1 cellular context compared by ENCODE assay signal in genomic region chr2:172085460-172086159, GRCh38.
A peak's percentile ranks its signal among the peaks of the same experiment; 100 is the strongest.
TF ChIP-seq lines count a peak whose summit lies in the region.

Gene DLX1, plus strand, starts transcription at chr2:172085507. Its CDS starts 171 bp downstream, at chr2:172085678.

TF ChIP-seq in HepG2, 621 proteins besides CTCF, POLR2A, EP300 and RAD21 (continued from another document and continues in another):
- TF ChIP-seq MEIS2 (CRISPR knock-in tag; IDR thresholded peaks at IDR 0.05): peak; percentile 12; the same call in 1 of the 2 replicates
- no peak for TF ChIP-seq JUNB (CRISPR knock-in tag; IDR thresholded peaks at IDR 0.05; ENCODE audit: borderline replicate concordance)
- 0 out of 2 replicates have a peak, but pooled peaks have one; percentile 24 for TF ChIP-seq FOXO1 (CRISPR knock-in tag; IDR thresholded peaks at IDR 0.05)
- no peak for TF ChIP-seq CREM (IDR thresholded peaks at IDR 0.05)
- TF ChIP-seq CREM (CRISPR knock-in tag; IDR thresholded peaks at IDR 0.05): no peak
- no peak for TF ChIP-seq CHCHD3 (CRISPR knock-in tag; IDR thresholded peaks at IDR 0.05)
- no peak for TF ChIP-seq GFI1 (CRISPR knock-in tag; IDR thresholded peaks at IDR 0.05; ENCODE audit: borderline replicate concordance)
- no peak for TF ChIP-seq MAF1 (CRISPR knock-in tag; IDR thresholded peaks at IDR 0.05; ENCODE audit: borderline replicate concordance)
- no peak for TF ChIP-seq NFIB (CRISPR knock-in tag; IDR thresholded peaks at IDR 0.05; ENCODE audit: borderline replicate concordance)
- TF ChIP-seq TBX3 (IDR thresholded peaks at IDR 0.05; ENCODE audit: borderline replicate concordance): no peak
- no peak for TF ChIP-seq NFYB (CRISPR knock-in tag; IDR thresholded peaks at IDR 0.05)
- TF ChIP-seq ZNF775 (CRISPR knock-in tag; IDR thresholded peaks at IDR 0.05; ENCODE audit: borderline replicate concordance): no peak
- no peak for TF ChIP-seq ADNP (CRISPR knock-in tag; IDR thresholded peaks at IDR 0.05)
- TF ChIP-seq ZNF746 (CRISPR knock-in tag; IDR thresholded peaks at IDR 0.05): no peak
- no peak for TF ChIP-seq MXD4 (CRISPR knock-in tag; IDR thresholded peaks at IDR 0.05)
- no peak for TF ChIP-seq NKX3-1 (CRISPR knock-in tag; IDR thresholded peaks at IDR 0.05)
- no peak for TF ChIP-seq SMAD1 (CRISPR knock-in tag; IDR thresholded peaks at IDR 0.05; ENCODE audit: borderline replicate concordance, low read depth)
- no peak for TF ChIP-seq PAX8 (CRISPR knock-in tag; IDR thresholded peaks at IDR 0.05; ENCODE audit: borderline replicate concordance)
- no peak for TF ChIP-seq ZNF225 (CRISPR knock-in tag; IDR thresholded peaks at IDR 0.05)
- peak; percentile 23; the same call in 1 of the 2 replicates for TF ChIP-seq RNF2 (conservative IDR thresholded peaks at IDR 0.05; ENCODE audit: low read depth)
- no peak for TF ChIP-seq MAZ (IDR thresholded peaks at IDR 0.05; ENCODE audit: borderline replicate concordance, low read depth, low read length)
- no peak for TF ChIP-seq MAZ (CRISPR knock-in tag; IDR thresholded peaks at IDR 0.05; ENCODE audit: low read depth)
- TF ChIP-seq PAF1 (CRISPR knock-in tag; IDR thresholded peaks at IDR 0.05): no peak
- 0 out of 2 replicates have a peak, but pooled peaks have one; percentile 34 for TF ChIP-seq ZNF414 (CRISPR knock-in tag; IDR thresholded peaks at IDR 0.05)
- no peak for TF ChIP-seq CC2D1A (CRISPR knock-in tag; IDR thresholded peaks at IDR 0.05)
- no peak for TF ChIP-seq NAIF1 (CRISPR knock-in tag; IDR thresholded peaks at IDR 0.05; ENCODE audit: borderline replicate concordance)
- no peak for TF ChIP-seq HBP1 (CRISPR knock-in tag; IDR thresholded peaks at IDR 0.05; ENCODE audit: low read depth)
- peak; percentile 39; the same call in 1 of the 2 replicates for TF ChIP-seq KDM5A (IDR thresholded peaks at IDR 0.05; ENCODE audit: borderline replicate concordance, low read length)
- TF ChIP-seq, protein P1, sequence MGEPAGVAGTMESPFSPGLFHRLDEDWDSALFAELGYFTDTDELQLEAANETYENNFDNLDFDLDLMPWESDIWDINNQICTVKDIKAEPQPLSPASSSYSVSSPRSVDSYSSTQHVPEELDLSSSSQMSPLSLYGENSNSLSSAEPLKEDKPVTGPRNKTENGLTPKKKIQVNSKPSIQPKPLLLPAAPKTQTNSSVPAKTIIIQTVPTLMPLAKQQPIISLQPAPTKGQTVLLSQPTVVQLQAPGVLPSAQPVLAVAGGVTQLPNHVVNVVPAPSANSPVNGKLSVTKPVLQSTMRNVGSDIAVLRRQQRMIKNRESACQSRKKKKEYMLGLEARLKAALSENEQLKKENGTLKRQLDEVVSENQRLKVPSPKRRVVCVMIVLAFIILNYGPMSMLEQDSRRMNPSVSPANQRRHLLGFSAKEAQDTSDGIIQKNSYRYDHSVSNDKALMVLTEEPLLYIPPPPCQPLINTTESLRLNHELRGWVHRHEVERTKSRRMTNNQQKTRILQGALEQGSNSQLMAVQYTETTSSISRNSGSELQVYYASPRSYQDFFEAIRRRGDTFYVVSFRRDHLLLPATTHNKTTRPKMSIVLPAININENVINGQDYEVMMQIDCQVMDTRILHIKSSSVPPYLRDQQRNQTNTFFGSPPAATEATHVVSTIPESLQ (CRISPR knock-in tag; conservative IDR thresholded peaks at IDR 0.05): no peak
- TF ChIP-seq PRPF4 (IDR thresholded peaks at IDR 0.05; ENCODE audit: low read depth, low read length, poor library complexity, severe bottlenecking): no peak
- peak; percentile 30; the same call in 1 of the 2 replicates for TF ChIP-seq MYC (CRISPR knock-in tag; IDR thresholded peaks at IDR 0.05; ENCODE audit: borderline replicate concordance)
- TF ChIP-seq, protein P2, sequence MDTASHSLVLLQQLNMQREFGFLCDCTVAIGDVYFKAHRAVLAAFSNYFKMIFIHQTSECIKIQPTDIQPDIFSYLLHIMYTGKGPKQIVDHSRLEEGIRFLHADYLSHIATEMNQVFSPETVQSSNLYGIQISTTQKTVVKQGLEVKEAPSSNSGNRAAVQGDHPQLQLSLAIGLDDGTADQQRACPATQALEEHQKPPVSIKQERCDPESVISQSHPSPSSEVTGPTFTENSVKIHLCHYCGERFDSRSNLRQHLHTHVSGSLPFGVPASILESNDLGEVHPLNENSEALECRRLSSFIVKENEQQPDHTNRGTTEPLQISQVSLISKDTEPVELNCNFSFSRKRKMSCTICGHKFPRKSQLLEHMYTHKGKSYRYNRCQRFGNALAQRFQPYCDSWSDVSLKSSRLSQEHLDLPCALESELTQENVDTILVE (CRISPR knock-in tag; IDR thresholded peaks at IDR 0.05): 0 out of 2 replicates have a peak, but pooled peaks have one; percentile 1
- TF ChIP-seq SMARCE1 (IDR thresholded peaks at IDR 0.05; ENCODE audit: borderline replicate concordance): no peak
- TF ChIP-seq ZBTB7B (CRISPR knock-in tag; IDR thresholded peaks at IDR 0.05): no peak; the same call in 1 of the 2 replicates
- TF ChIP-seq ZBTB1 (CRISPR knock-in tag; IDR thresholded peaks at IDR 0.05; ENCODE audit: borderline replicate concordance): no peak
- no peak for TF ChIP-seq TEAD2 (CRISPR knock-in tag; IDR thresholded peaks at IDR 0.05)
- TF ChIP-seq HDAC2 (CRISPR knock-in tag; IDR thresholded peaks at IDR 0.05): no peak
- TF ChIP-seq YEATS2 (CRISPR knock-in tag; IDR thresholded peaks at IDR 0.05; ENCODE audit: borderline replicate concordance): 0 out of 2 replicates have a peak, but pooled peaks have one; percentile 17
- TF ChIP-seq, protein P3, sequence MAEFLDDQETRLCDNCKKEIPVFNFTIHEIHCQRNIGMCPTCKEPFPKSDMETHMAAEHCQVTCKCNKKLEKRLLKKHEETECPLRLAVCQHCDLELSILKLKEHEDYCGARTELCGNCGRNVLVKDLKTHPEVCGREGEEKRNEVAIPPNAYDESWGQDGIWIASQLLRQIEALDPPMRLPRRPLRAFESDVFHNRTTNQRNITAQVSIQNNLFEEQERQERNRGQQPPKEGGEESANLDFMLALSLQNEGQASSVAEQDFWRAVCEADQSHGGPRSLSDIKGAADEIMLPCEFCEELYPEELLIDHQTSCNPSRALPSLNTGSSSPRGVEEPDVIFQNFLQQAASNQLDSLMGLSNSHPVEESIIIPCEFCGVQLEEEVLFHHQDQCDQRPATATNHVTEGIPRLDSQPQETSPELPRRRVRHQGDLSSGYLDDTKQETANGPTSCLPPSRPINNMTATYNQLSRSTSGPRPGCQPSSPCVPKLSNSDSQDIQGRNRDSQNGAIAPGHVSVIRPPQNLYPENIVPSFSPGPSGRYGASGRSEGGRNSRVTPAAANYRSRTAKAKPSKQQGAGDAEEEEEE (CRISPR knock-in tag; IDR thresholded peaks at IDR 0.05; ENCODE audit: borderline replicate concordance): 0 out of 2 replicates have a peak, but pooled peaks have one; percentile 52
- TF ChIP-seq ZNF598 (CRISPR knock-in tag; IDR thresholded peaks at IDR 0.05; ENCODE audit: borderline replicate concordance): no peak; the same call in 1 of the 2 replicates
- 0 out of 2 replicates have a peak, but pooled peaks have one; percentile 46 for TF ChIP-seq ZNF33B (CRISPR knock-in tag; IDR thresholded peaks at IDR 0.05)
- TF ChIP-seq ZSCAN20 (CRISPR knock-in tag; IDR thresholded peaks at IDR 0.05; ENCODE audit: borderline replicate concordance): peak; percentile 23; the same call in 1 of the 2 replicates
- TF ChIP-seq REXO4 (CRISPR knock-in tag; IDR thresholded peaks at IDR 0.05; ENCODE audit: borderline replicate concordance): 0 out of 2 replicates have a peak, but pooled peaks have one; percentile 68
- TF ChIP-seq BRCA1 (CRISPR knock-in tag; IDR thresholded peaks at IDR 0.05): no peak; the same call in 1 of the 2 replicates
- no peak for TF ChIP-seq ZFYVE20 (CRISPR knock-in tag; IDR thresholded peaks at IDR 0.05; ENCODE audit: borderline replicate concordance, low read depth)
- no peak for TF ChIP-seq ZNF790 (CRISPR knock-in tag; IDR thresholded peaks at IDR 0.05; ENCODE audit: borderline replicate concordance)
- no peak for TF ChIP-seq JDP2 (CRISPR knock-in tag; IDR thresholded peaks at IDR 0.05; ENCODE audit: borderline replicate concordance)
- TF ChIP-seq, protein P4, sequence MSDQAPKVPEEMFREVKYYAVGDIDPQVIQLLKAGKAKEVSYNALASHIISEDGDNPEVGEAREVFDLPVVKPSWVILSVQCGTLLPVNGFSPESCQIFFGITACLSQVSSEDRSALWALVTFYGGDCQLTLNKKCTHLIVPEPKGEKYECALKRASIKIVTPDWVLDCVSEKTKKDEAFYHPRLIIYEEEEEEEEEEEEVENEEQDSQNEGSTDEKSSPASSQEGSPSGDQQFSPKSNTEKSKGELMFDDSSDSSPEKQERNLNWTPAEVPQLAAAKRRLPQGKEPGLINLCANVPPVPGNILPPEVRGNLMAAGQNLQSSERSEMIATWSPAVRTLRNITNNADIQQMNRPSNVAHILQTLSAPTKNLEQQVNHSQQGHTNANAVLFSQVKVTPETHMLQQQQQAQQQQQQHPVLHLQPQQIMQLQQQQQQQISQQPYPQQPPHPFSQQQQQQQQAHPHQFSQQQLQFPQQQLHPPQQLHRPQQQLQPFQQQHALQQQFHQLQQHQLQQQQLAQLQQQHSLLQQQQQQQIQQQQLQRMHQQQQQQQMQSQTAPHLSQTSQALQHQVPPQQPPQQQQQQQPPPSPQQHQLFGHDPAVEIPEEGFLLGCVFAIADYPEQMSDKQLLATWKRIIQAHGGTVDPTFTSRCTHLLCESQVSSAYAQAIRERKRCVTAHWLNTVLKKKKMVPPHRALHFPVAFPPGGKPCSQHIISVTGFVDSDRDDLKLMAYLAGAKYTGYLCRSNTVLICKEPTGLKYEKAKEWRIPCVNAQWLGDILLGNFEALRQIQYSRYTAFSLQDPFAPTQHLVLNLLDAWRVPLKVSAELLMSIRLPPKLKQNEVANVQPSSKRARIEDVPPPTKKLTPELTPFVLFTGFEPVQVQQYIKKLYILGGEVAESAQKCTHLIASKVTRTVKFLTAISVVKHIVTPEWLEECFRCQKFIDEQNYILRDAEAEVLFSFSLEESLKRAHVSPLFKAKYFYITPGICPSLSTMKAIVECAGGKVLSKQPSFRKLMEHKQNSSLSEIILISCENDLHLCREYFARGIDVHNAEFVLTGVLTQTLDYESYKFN (CRISPR knock-in tag; conservative IDR thresholded peaks at IDR 0.05): peak; percentile 6; the same call in 1 of the 2 replicates
- 0 out of 2 replicates have a peak, but pooled peaks have one; percentile 23 for TF ChIP-seq TARDBP (CRISPR knock-in tag; IDR thresholded peaks at IDR 0.05)
- TF ChIP-seq MLLT10 (CRISPR knock-in tag; IDR thresholded peaks at IDR 0.05): no peak
- TF ChIP-seq SP5 (CRISPR knock-in tag; IDR thresholded peaks at IDR 0.05; ENCODE audit: borderline replicate concordance, low read depth): 0 out of 2 replicates have a peak, but pooled peaks have one; percentile 13
- no peak for TF ChIP-seq ZBTB3 (CRISPR knock-in tag; IDR thresholded peaks at IDR 0.05; ENCODE audit: borderline replicate concordance, low read depth)
- TF ChIP-seq IKZF4 (CRISPR knock-in tag; IDR thresholded peaks at IDR 0.05; ENCODE audit: borderline replicate concordance, low read depth, not compliant biosample characterization): peak; percentile 41
- peak; percentile 9; the same call in 1 of the 2 replicates for TF ChIP-seq GATAD2A (CRISPR knock-in tag; IDR thresholded peaks at IDR 0.05)
- TF ChIP-seq ZNF17 (CRISPR knock-in tag; IDR thresholded peaks at IDR 0.05): no peak
- TF ChIP-seq PATZ1 (CRISPR knock-in tag; IDR thresholded peaks at IDR 0.05): no peak
- no peak for TF ChIP-seq PCBP2 (optimal IDR thresholded peaks at IDR 0.05; ENCODE audit: low read depth, low read length, poor library complexity, severe bottlenecking)
- no peak for TF ChIP-seq ZNF274 (CRISPR knock-in tag; IDR thresholded peaks at IDR 0.05)
- TF ChIP-seq ZSCAN31 (CRISPR knock-in tag; IDR thresholded peaks at IDR 0.05; ENCODE audit: low read depth): no peak
- no peak for TF ChIP-seq ZNF3 (CRISPR knock-in tag; IDR thresholded peaks at IDR 0.05)
- no peak for TF ChIP-seq ZSCAN25 (CRISPR knock-in tag; IDR thresholded peaks at IDR 0.05)
- TF ChIP-seq AHR (CRISPR knock-in tag; IDR thresholded peaks at IDR 0.05): no peak; the same call in 1 of the 2 replicates
- TF ChIP-seq ZNF772 (CRISPR knock-in tag; IDR thresholded peaks at IDR 0.05): no peak
- TF ChIP-seq NBN (conservative IDR thresholded peaks at IDR 0.05): no peak
